Comparison of ENCODE assay signal across 1 cellular context in genomic region chr17:42566873-42567573, GRCh38.
A peak's percentile ranks its signal among the peaks of the same experiment; 100 is the strongest.
TF ChIP-seq lines count a peak whose summit lies in the region.

TSS of gene MLX (plus strand) at chr17:42567100. CDS start at chr17:42567125, 25 bp downstream.

TF ChIP-seq in HEK293, 187 proteins besides CTCF, POLR2A, EP300 and RAD21 (continued from another document):
- TF ChIP-seq AEBP2 (tag by site-specific recombination; IDR thresholded peaks at IDR 0.05; ENCODE audit: borderline replicate concordance) (0 out of 2 replicates have a peak, but pooled peaks have one; percentile 48), ZNF610 (tag by site-specific recombination; IDR thresholded peaks at IDR 0.05; ENCODE audit: borderline replicate concordance) (no peak; the same call in 1 of the 2 replicates), ZNF555 (tag by site-specific recombination; conservative IDR thresholded peaks at IDR 0.05) (no peak), ZNF146 (tag by site-specific recombination; IDR thresholded peaks at IDR 0.05) (peak; percentile 27; the same call in 1 of the 2 replicates), SP2 (tag by site-specific recombination; IDR thresholded peaks at IDR 0.05) (peak; percentile 83), ZNF148 (tag by site-specific recombination; IDR thresholded peaks at IDR 0.05; ENCODE audit: borderline replicate concordance) (no peak; the same call in 1 of the 2 replicates), ZNF660 (tag by site-specific recombination; IDR thresholded peaks at IDR 0.05) (peak; percentile 41; the same call in 1 of the 2 replicates), ZSCAN30 (tag by site-specific recombination; IDR thresholded peaks at IDR 0.05) (peak; percentile 64), ZNF223 (tag by site-specific recombination; IDR thresholded peaks at IDR 0.05) (0 out of 2 replicates have a peak, but pooled peaks have one; percentile 29), ZNF571 (tag by site-specific recombination; IDR thresholded peaks at IDR 0.05) (no peak), ZSCAN23 (tag by site-specific recombination; IDR thresholded peaks at IDR 0.05) (no peak; the same call in 1 of the 2 replicates), ZIC2 (tag by site-specific recombination; IDR thresholded peaks at IDR 0.05) (peak; percentile 91), ZNF350 (tag by site-specific recombination; IDR thresholded peaks at IDR 0.05) (no peak), KLF1 (tag by site-specific recombination; IDR thresholded peaks at IDR 0.05) (peak; percentile 90)
